Comparison of ENCODE assay signal across 28 cellular contexts in genomic region chr20:44850272-44850671, GRCh38. TPM values are rescaled to one million over a fixed set of nuclear protein-coding genes. Genes with fewer than 3 reads are reported as not detected.
"Had no signal": no experiment of that assay in that cellular context is flagged by ENCODE, and none has a peak within 500 bp of the region (broad histone marks: within the 10 kb centered on the region; RNA-seq: fewer than 3 reads in every experiment).

No MANE protein-coding gene starts in this region.

- DNase-seq: activated CD4-positive, alpha-beta T cell treated with anti-CD3 and anti-CD28 coated beads for 4 hours; activated CD4-positive, alpha-beta T cell treated with anti-CD3 and anti-CD28 coated beads, Interleukin-2, amount 50 U/mL, for 4 hours; activated effector memory CD4-positive, alpha-beta T cell treated with Interleukin-2 at 50 U/mL for 16 hours; activated naive CD4-positive, alpha-beta T cell treated with anti-CD3 and anti-CD28 coated beads for 36 hours; activated naive CD8-positive, alpha-beta T cell treated with anti-CD3 and anti-CD28 coated beads for 36 hours; adrenal gland; aorta; body of pancreas; effector CD8-positive, alpha-beta T cell; hippocampal formation; midbrain; natural killer cell; occipital lobe; posterior cingulate gyrus; right cardiac atrium; stimulated activated CD4-positive, alpha-beta T cell treated with anti-CD3 and anti-CD28 coated beads, Interleukin-12 subunit alpha, Interleukin-12 subunit beta, amount 100 ng/mL, for 4 hours; stimulated activated CD4-positive, alpha-beta T cell treated with anti-CD3 and anti-CD28 coated beads, Interleukin-4, amount 100 ng/mL, for 24 hours; upper lobe of left lung had no signal

- H3K4me3 Mint-ChIP-seq: activated naive CD4-positive, alpha-beta T cell treated with anti-CD3 and anti-CD28 coated beads for 36 hours; activated naive CD8-positive, alpha-beta T cell treated with anti-CD3 and anti-CD28 coated beads for 36 hours; natural killer cell; neural progenitor cell; stimulated activated effector memory CD8-positive, alpha-beta T cell treated with anti-CD3 and anti-CD28 coated beads, Interleukin-12 subunit alpha, Interleukin-12 subunit beta, amount 100 ng/mL, for 72 hours; stimulated activated naive CD8-positive, alpha-beta T cell treated with anti-CD3 and anti-CD28 coated beads, Interleukin-15, Interleukin-2, amounts not matched to agents 100 ng/mL and 50 ng/mL, for 24 hours; T-helper 2 cell treated with Interferon-gamma antibody and Interleukin-4, amounts not matched to agents 5 μg/mL and 100 μg/mL, for 36 hours had no signal

- H2AFZ ChIP-seq: neural progenitor cell had no signal

- H3K9ac ChIP-seq: neural progenitor cell had no signal

- H3K27me3 ChIP-seq: body of pancreas, gastroesophageal sphincter, neural progenitor cell, upper lobe of left lung, vagina had no signal

- H3K27ac ChIP-seq: adrenal gland, body of pancreas, epithelial cell of prostate, gastroesophageal sphincter, neural progenitor cell, thoracic aorta, upper lobe of left lung, vagina had no signal

- H3K4me3 ChIP-seq: adrenal gland, body of pancreas, gastroesophageal sphincter, neural progenitor cell, thoracic aorta, upper lobe of left lung, vagina had no signal

- H3K4me2 ChIP-seq: neural progenitor cell had no signal

- H3K27ac Mint-ChIP-seq: activated naive CD4-positive, alpha-beta T cell treated with anti-CD3 and anti-CD28 coated beads for 36 hours; activated naive CD8-positive, alpha-beta T cell treated with anti-CD3 and anti-CD28 coated beads for 36 hours; natural killer cell; neural progenitor cell; stimulated activated effector memory CD8-positive, alpha-beta T cell treated with anti-CD3 and anti-CD28 coated beads, Interleukin-12 subunit alpha, Interleukin-12 subunit beta, amount 100 ng/mL, for 72 hours; stimulated activated naive CD8-positive, alpha-beta T cell treated with anti-CD3 and anti-CD28 coated beads, Interleukin-15, Interleukin-2, amounts not matched to agents 100 ng/mL and 50 ng/mL, for 24 hours; T-helper 2 cell treated with Interferon-gamma antibody and Interleukin-4, amounts not matched to agents 5 μg/mL and 100 μg/mL, for 36 hours had no signal

- H3K36me3 Mint-ChIP-seq: activated naive CD8-positive, alpha-beta T cell treated with anti-CD3 and anti-CD28 coated beads for 36 hours; natural killer cell; neural progenitor cell; stimulated activated effector memory CD8-positive, alpha-beta T cell treated with anti-CD3 and anti-CD28 coated beads, Interleukin-12 subunit alpha, Interleukin-12 subunit beta, amount 100 ng/mL, for 72 hours had no signal

- ATAC-seq: body of pancreas; gastroesophageal sphincter; natural killer cell; right cardiac atrium; stimulated activated effector memory CD8-positive, alpha-beta T cell treated with anti-CD3 and anti-CD28 coated beads, Interleukin-12 subunit alpha, Interleukin-12 subunit beta, amount 100 ng/mL, for 72 hours had no signal

- H3K4me1 Mint-ChIP-seq: activated naive CD8-positive, alpha-beta T cell treated with anti-CD3 and anti-CD28 coated beads for 36 hours; natural killer cell; stimulated activated effector memory CD8-positive, alpha-beta T cell treated with anti-CD3 and anti-CD28 coated beads, Interleukin-12 subunit alpha, Interleukin-12 subunit beta, amount 100 ng/mL, for 72 hours had no signal

- H3K9me3 ChIP-seq: adrenal gland, body of pancreas, gastroesophageal sphincter, thoracic aorta, upper lobe of left lung, vagina had no signal

- H3K4me1 ChIP-seq: adrenal gland, body of pancreas, gastroesophageal sphincter, neural progenitor cell, upper lobe of left lung, vagina had no signal

- H3K36me3 ChIP-seq: adrenal gland, gastroesophageal sphincter, neural progenitor cell, thoracic aorta, upper lobe of left lung, vagina had no signal

- H3K9me3 Mint-ChIP-seq: activated naive CD4-positive, alpha-beta T cell treated with anti-CD3 and anti-CD28 coated beads for 36 hours; activated naive CD8-positive, alpha-beta T cell treated with anti-CD3 and anti-CD28 coated beads for 36 hours; natural killer cell; neural progenitor cell; stimulated activated effector memory CD8-positive, alpha-beta T cell treated with anti-CD3 and anti-CD28 coated beads, Interleukin-12 subunit alpha, Interleukin-12 subunit beta, amount 100 ng/mL, for 72 hours; stimulated activated naive CD8-positive, alpha-beta T cell treated with anti-CD3 and anti-CD28 coated beads, Interleukin-15, Interleukin-2, amounts not matched to agents 100 ng/mL and 50 ng/mL, for 24 hours had no signal

RNA-seq across cellular contexts. Expression of gene RIMS4, which starts 39.9 kb away (rescaled TPM):
- total RNA-seq: dermis microvascular lymphatic vessel endothelial cell, natural killer cell had no signal
- polyA plus RNA-seq: keratinocyte had no signal
